In genomic region chr11:18383388-18384156, GRCh38 we compare ENCODE assay signal across 8 cellular contexts. TPM values are rescaled to one million over a fixed set of nuclear protein-coding genes. Genes with fewer than 3 reads are reported as not detected.
DNase-seq lines count a peak whose midpoint lies in the region; ATAC-seq and TF ChIP-seq lines count a peak whose summit lies in the region.

No MANE protein-coding gene starts in this region.

- DNase-seq in G401 (ENCODE audit: low spot score) = peak; percentile 90
- DNase-seq in HT-29 (ENCODE audit: low spot score) = peak; percentile 78
- peak; percentile 81 for DNase-seq in T-helper 22 cell (ENCODE audit: low read depth)
- peak; percentile 97 for DNase-seq in astrocyte of the spinal cord (ENCODE audit: low read depth, low spot score)
- peak; percentile 27 for DNase-seq in inferior parietal cortex (ENCODE audit: extremely low spot score)
- peak; percentile 93 for DNase-seq in smooth muscle cell of the brain vasculature (ENCODE audit: low read depth, low spot score)
- DNase-seq in NAMALWA (ENCODE audit: low spot score) = no peak

- TF ChIP-seq CTCF in astrocyte of the spinal cord (IDR thresholded peaks at IDR 0.05; ENCODE audit: low read depth, low read length) = no peak

- peak; percentile 80 for ATAC-seq in GM21447 (IDR thresholded peaks at IDR 0.05; ENCODE audit: unreplicated experiment)

- in situ Hi-C loops in G401 (cut with HindIII; ENCODE audit: low sequenced_read_pairs) = no loop called here
- in situ Hi-C loops in astrocyte of the spinal cord (cut with HindIII; ENCODE audit: low sequenced_read_pairs) = no loop called here

- no peak overlapping the region for H3K4me3 ChIP-seq in astrocyte of the spinal cord (ENCODE audit: low read depth, low read length)

RNA-seq across cellular contexts. Expression of gene LDHA, which starts 10.8 kb away (rescaled TPM):
- 543 and 699 TPM in 2 replicates for total RNA-seq in G401 (2014; rRNA removed; shearing (Covaris generic))
- total RNA-seq in HT-29 (2014; rRNA removed; shearing (Covaris generic)) = 295 and 327 TPM in 2 replicates

RNA-seq across cellular contexts. Expression of gene LDHC, which starts 28.5 kb away (rescaled TPM):
- not detected in 2 replicates for total RNA-seq in G401 (2014; rRNA removed; shearing (Covaris generic))
- total RNA-seq in HT-29 (2014; rRNA removed; shearing (Covaris generic)) = not detected in 2 replicates
